Comparison of ENCODE assay signal across 1 cellular context in the genomic region with DNA sequence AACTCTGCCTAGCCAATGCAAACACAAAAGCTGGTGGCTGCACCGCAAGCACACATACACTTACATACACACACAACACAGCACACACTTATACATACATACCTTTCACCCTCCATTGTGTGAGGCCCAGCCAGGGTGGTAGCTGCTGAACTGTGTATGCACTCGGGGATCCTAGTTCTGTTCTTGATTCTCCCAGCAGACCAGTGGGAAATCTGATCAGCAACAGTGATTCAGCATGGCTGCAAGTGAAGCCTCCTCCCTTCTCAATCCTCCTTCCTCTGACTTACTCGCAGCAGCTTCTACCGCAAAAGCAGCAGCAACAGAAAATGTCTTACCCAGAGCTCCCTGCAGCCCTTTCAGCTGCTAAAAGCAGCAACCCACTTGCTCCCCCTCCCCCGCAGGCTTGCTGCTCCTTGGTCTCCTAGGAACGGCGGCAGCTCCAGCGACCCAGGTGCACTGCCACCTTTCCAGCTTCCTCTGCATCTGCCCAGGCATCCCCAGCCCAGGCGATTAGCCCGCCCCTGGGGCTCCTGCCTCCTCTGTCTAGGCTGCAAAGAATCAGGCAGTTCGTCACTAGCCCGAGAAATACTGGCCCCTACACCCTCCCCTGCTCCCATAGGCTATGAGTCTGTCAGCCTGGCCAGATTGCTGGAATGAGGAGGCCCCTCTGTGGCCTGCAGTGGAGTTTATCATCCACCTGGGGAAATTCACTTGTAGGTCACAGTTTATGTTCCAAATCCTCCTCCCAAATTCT.
A peak's percentile ranks its signal among the peaks of the same experiment; 100 is the strongest.
TF ChIP-seq lines count a peak whose summit lies in the region.

TSS of gene KLHL3 (minus strand) at position 559 of the 754 bp plus-strand sequence. CDS start at position 116, 443 bp downstream.

TF ChIP-seq in H1, 55 proteins besides CTCF, POLR2A, EP300 and RAD21:
- 0 out of 2 replicates have a peak, but pooled peaks have one; percentile 58 for TF ChIP-seq GTF2F1 (IDR thresholded peaks at IDR 0.05; ENCODE audit: borderline replicate concordance, low read depth, low read length)
- TF ChIP-seq TAF1 (IDR thresholded peaks at IDR 0.05; ENCODE audit: low read depth, low read length), result peak; percentile 78
- TF ChIP-seq SP1 (IDR thresholded peaks at IDR 0.05; ENCODE audit: low read depth, low read length), result 0 out of 2 replicates have a peak, but pooled peaks have one; percentile 11
- 0 out of 2 replicates have a peak, but pooled peaks have one; percentile 19 for TF ChIP-seq BACH1 (IDR thresholded peaks at IDR 0.05; ENCODE audit: low read length)
- TF ChIP-seq TEAD4 (IDR thresholded peaks at IDR 0.05; ENCODE audit: low read depth, low read length), result 0 out of 2 replicates have a peak, but pooled peaks have one; percentile 8
- TF ChIP-seq ATF2 (IDR thresholded peaks at IDR 0.05; ENCODE audit: low read length), result no peak
- TF ChIP-seq TCF12 (IDR thresholded peaks at IDR 0.05; ENCODE audit: low read depth, low read length), result peak; percentile 86; the same call in 1 of the 2 replicates
- TF ChIP-seq CREB1 (IDR thresholded peaks at IDR 0.05), result peak; percentile 21; the same call in 1 of the 2 replicates
- peak; percentile 91 for TF ChIP-seq ASH2L (IDR thresholded peaks at IDR 0.05; ENCODE audit: low read length)
- TF ChIP-seq NRF1 (IDR thresholded peaks at IDR 0.05; ENCODE audit: low read depth, low read length), result no peak
- TF ChIP-seq RBBP5 (IDR thresholded peaks at IDR 0.05; ENCODE audit: borderline replicate concordance, low read depth, low read length), result peak; percentile 77
- TF ChIP-seq RFX5 (IDR thresholded peaks at IDR 0.05; ENCODE audit: borderline replicate concordance, low read depth, low read length), result no peak
- peak; percentile 60 for TF ChIP-seq TBP (IDR thresholded peaks at IDR 0.05; ENCODE audit: low read depth, low read length)
- 0 out of 2 replicates have a peak, but pooled peaks have one; percentile 41 for TF ChIP-seq PHF8 (conservative IDR thresholded peaks at IDR 0.05; ENCODE audit: low read depth, low read length)
- peak; percentile 41; the same call in 1 of the 2 replicates for TF ChIP-seq POLR2AphosphoS5 (IDR thresholded peaks at IDR 0.05; ENCODE audit: low read depth, low read length)
- no peak for TF ChIP-seq HDAC2 (IDR thresholded peaks at IDR 0.05; ENCODE audit: borderline replicate concordance in 1 of 2, low read depth in 2 of 2, low read length in 2 of 2)
- peak; percentile 89 for TF ChIP-seq SAP30 (IDR thresholded peaks at IDR 0.05; ENCODE audit: insufficient read depth, insufficient replicate concordance, low read length)
- peak; percentile 70 to 90; a peak in 2 of 4 replicates for TF ChIP-seq SIN3A (conservative IDR thresholded peaks at IDR 0.05 in 1 of 2, IDR thresholded peaks at IDR 0.05 in 1 of 2; ENCODE audit: low read depth in 1 of 2, low read length in 2 of 2)
